In genomic region chr15:45589296-45589695, GRCh38 we compare ENCODE assay signal across 14 cellular contexts. TPM values are rescaled to one million over a fixed set of nuclear protein-coding genes. Genes with fewer than 3 reads are reported as not detected.
A peak's percentile ranks its signal among the peaks of the same experiment; 100 is the strongest.
DNase-seq lines count a peak whose midpoint lies in the region; ATAC-seq and TF ChIP-seq lines count a peak whose summit lies in the region.
"Had no signal": no experiment of that assay in that cellular context is flagged by ENCODE, and none has a peak within 500 bp of the region (broad histone marks: within the 10 kb centered on the region; RNA-seq: fewer than 3 reads in every experiment).

No MANE protein-coding gene starts in this region.

- WGBS in sigmoid colon, 2 donors, result 79 to 80% methylated on average over 3 of the region's 3 CpGs

- ATAC-seq in HG03378 (IDR thresholded peaks at IDR 0.05; ENCODE audit: unreplicated experiment) (no peak), GM19035 (IDR thresholded peaks at IDR 0.05; ENCODE audit: unreplicated experiment) (no peak)
- ATAC-seq: activated CD4-positive, CD25-positive, alpha-beta regulatory T cell treated with anti-CD3 and anti-CD28 coated beads, Interleukin-2, amount 50 U/mL, for 24 hours; gastroesophageal sphincter had no signal

- H3K36me3 ChIP-seq in SJSA1, result peaks cover 20% of the 10 kb centered on the region
- H3K36me3 ChIP-seq in sigmoid colon, result peaks cover 0 to 12% (median 0%) of the 10 kb centered on the region in 4 donors
- H3K36me3 ChIP-seq: thyroid gland had no signal

- H3K27ac ChIP-seq in SJSA1 (0 out of 2 replicates have a peak overlapping the region, but pooled peaks have one; percentile 97), sigmoid colon (peak overlapping the region in 3 of 4 donors; percentile 21 to 99 (median 99))
- H3K27ac ChIP-seq: thyroid gland had no signal

- peak overlapping the region; percentile 69 for H3K4me3 ChIP-seq in GM12865 (ENCODE audit: low read depth, low read length)
- no peak overlapping the region; the same call in 1 of the 2 replicates for H3K4me3 ChIP-seq in SJSA1
- peak overlapping the region; percentile 68 for H3K4me3 ChIP-seq in epithelial cell of proximal tubule (ENCODE audit: low read depth, low read length)
- no peak overlapping the region for H3K4me3 ChIP-seq in sigmoid colon
- H3K4me3 ChIP-seq: thyroid gland had no signal

- DNase-seq in GM12865 (ENCODE audit: low read depth) (no peak), SJSA1 (ENCODE audit: low read depth in 1 of 2, low spot score in 2 of 2) (no peak), epithelial cell of proximal tubule (ENCODE audit: low read depth) (no peak), sigmoid colon (no peak), NCI-H2196 (lab: John Stamatoyannopoulos, UW; ENCODE audit: unreplicated experiment) (no peak)
- DNase-seq: midbrain; NCI-H1048; stimulated activated CD4-positive, alpha-beta T cell treated with anti-CD3 and anti-CD28 coated beads, Interleukin-1b, Interleukin-23, amount 100 ng/mL, for 48 hours; thyroid gland had no signal

- TF ChIP-seq CTCF in GM12865 (IDR thresholded peaks at IDR 0.05; ENCODE audit: insufficient read depth, low read depth, low read length, missing control alignments) (no peak), epithelial cell of proximal tubule (conservative IDR thresholded peaks at IDR 0.05; ENCODE audit: low read depth, low read length) (no peak), sigmoid colon (IDR thresholded peaks at IDR 0.05) (no peak)

- intact Hi-C loops in sigmoid colon (cut with DNase I), result no loop called here

- no peak for TF ChIP-seq EP300 in sigmoid colon (IDR thresholded peaks at IDR 0.05)

- H3K9me3 ChIP-seq in SJSA1 (replicated peaks) (no peaks in the 10 kb centered on the region), sigmoid colon (no peaks in the 10 kb centered on the region)
- H3K9me3 ChIP-seq: ascending aorta, gastroesophageal sphincter, thyroid gland had no signal

- no peak for TF ChIP-seq POLR2A in sigmoid colon (IDR thresholded peaks at IDR 0.05)

- peaks cover 27% of the 10 kb centered on the region for H3K4me1 ChIP-seq in SJSA1 (replicated peaks)
- H3K4me1 ChIP-seq in sigmoid colon, result peaks cover 0 to 53% (median 36%) of the 10 kb centered on the region in 4 donors

- H3K27me3 ChIP-seq in SJSA1 (replicated peaks) (no peaks in the 10 kb centered on the region), sigmoid colon (no peaks in the 10 kb centered on the region)
- H3K27me3 ChIP-seq: ascending aorta, gastroesophageal sphincter, thyroid gland had no signal

RNA-seq across cellular contexts. Expression of gene BLOC1S6, which starts 2.1 kb away (rescaled TPM):
- 83.1 and 92.2 TPM in 2 replicates for total RNA-seq in SJSA1 (2014; rRNA removed; shearing (Covaris generic))
- total RNA-seq in epithelial cell of proximal tubule (40.9 and 53.7 TPM in 2 replicates), sigmoid colon (10 to 100 TPM; 40.2 to 89.1 (median 74.7) TPM)
- polyA plus RNA-seq in sigmoid colon, result 10 to 100 TPM; 23.2 to 26.4 (median 25.7) TPM

RNA-seq across cellular contexts. Expression of gene SQOR, which starts 45.5 kb away (rescaled TPM):
- 4.6 and 4.7 TPM in 2 replicates for total RNA-seq in SJSA1 (2014; rRNA removed; shearing (Covaris generic))
- total RNA-seq in epithelial cell of proximal tubule, result 107 and 124 TPM in 2 replicates
- 10 to 100 TPM; 60.4 to 83.4 (median 67.7) TPM for total RNA-seq in sigmoid colon
- 100 to 1,000 TPM; 275 to 415 (median 355) TPM for polyA plus RNA-seq in sigmoid colon

Comparison
In these comparisons a context has a peak if more than half of its experiments do, and no peak if none do; other contexts are left out.
1. H3K4me3 ChIP-seq: peak in GM12865 (single experiment) and epithelial cell of proximal tubule (single experiment); none in SJSA1 (single experiment) and sigmoid colon (0 of 4).
2. RNA of gene SQOR, which starts 45.5 kb away (total RNA-seq): 107 to 124 TPM in epithelial cell of proximal tubule and 60.4 to 83.4 TPM in sigmoid colon; 4.6 to 4.7 TPM in SJSA1; every median in the first group is over 10 times any median in the second.